In the genomic region with DNA sequence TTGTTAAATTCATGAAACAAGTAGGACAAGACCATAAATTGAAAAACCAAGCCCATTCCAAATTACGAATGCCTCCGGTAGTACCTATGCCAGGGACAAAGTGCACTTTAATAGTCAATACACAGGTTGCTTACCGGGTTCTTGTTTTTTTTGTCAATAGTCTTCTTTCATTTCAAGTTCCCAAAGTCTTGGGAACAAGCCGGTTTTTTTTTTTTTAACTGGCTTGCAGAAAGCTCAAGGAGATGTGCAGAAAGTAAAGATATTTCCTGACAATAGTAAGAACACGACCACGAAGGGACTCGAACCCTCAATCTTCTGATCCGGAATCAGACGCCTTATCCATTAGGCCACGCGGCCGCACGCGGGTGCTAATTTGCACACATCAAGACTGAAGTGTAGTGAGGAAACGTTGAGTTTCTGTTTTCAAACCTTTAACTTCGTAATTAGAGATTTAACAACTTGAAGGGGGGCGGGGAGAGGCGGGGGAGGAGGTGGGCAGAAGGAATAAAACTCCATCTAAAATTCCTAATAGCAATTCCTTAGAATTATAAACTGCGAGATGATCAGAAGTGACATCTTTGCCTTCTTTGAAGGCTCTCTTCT, we compare ENCODE assay signal across 10 cellular contexts.
DNase-seq lines count a peak whose midpoint lies in the region; ATAC-seq, FAIRE-seq and TF ChIP-seq lines count a peak whose summit lies in the region.
"Had no signal": no experiment of that assay in that cellular context is flagged by ENCODE, and none has a peak within 500 bp of the region (broad histone marks: within the 10 kb centered on the region; RNA-seq: fewer than 3 reads in every experiment).

No MANE protein-coding gene starts in this region.

- POLR2A ChIA-PET in H1 (lab: Charles Lee; ENCODE audit: partially characterized antibody) = interaction anchor here (0.5 to 1.5 kb wide), 6 partner anchors 15 to 804 kb away, joined by 3 to 8 read pairs (median 3); no protein-coding TSS in a partner anchor

- H2AFZ ChIP-seq in H1 (ENCODE audit: low read length) = 0 out of 2 replicates have a peak overlapping the region, but pooled peaks have one; percentile 14

- no peak for TF ChIP-seq CTCF in H1 (IDR thresholded peaks at IDR 0.05; ENCODE audit: control extremely low read depth in 1 of 3, insufficient read depth in 1 of 3, low read depth in 1 of 3, low read length in 3 of 3)
- TF ChIP-seq CTCF in upper lobe of left lung (IDR thresholded peaks at IDR 0.05) = no peak

- H3K27ac Mint-ChIP-seq in activated T-cell treated with anti-CD3 and anti-CD28 coated beads, Interleukin-2, amount 50 U/mL, for 24 hours = peak overlapping the region; percentile 85
- H3K27ac Mint-ChIP-seq in activated naive CD4-positive, alpha-beta T cell treated with anti-CD3 and anti-CD28 coated beads, Interleukin-2, amount 10 ng/mL, durations not matched to agents 7 days and 5 days = no peak overlapping the region

- H3K18ac ChIP-seq in H1 (ENCODE audit: extremely low read depth, low read length) = no peak overlapping the region

- no peak overlapping the region for H3K14ac ChIP-seq in H1 (ENCODE audit: insufficient read length)

- TF ChIP-seq POLR2A in H1 (IDR thresholded peaks at IDR 0.05; ENCODE audit: control extremely low read depth in 1 of 2, low read depth in 2 of 2, low read length in 2 of 2) = no peak
- no peak for TF ChIP-seq POLR2A in upper lobe of left lung (IDR thresholded peaks at IDR 0.05)

- no peak overlapping the region for H4K91ac ChIP-seq in H1 (replicated peaks; ENCODE audit: insufficient read length, low read length)

- no peak for ATAC-seq in activated T-cell treated with anti-CD3 and anti-CD28 coated beads, Interleukin-2, amount 50 U/mL, for 4 hours
- ATAC-seq in HG02588 (IDR thresholded peaks at IDR 0.05; ENCODE audit: unreplicated experiment) = no peak
- ATAC-seq in upper lobe of left lung (ENCODE audit: low FRiP score in 2 of 2) = no peak
- ATAC-seq: esophagus mucosa had no signal

- H3K9ac ChIP-seq in H1 (replicated peaks in 1 of 4; ENCODE audit: extremely low read depth in 1 of 4, low read depth in 3 of 4, low read length in 3 of 4) = no peak overlapping the region

- H3K9me3 ChIP-seq in H1 (ENCODE audit: insufficient read depth in 2 of 2, low read depth in 1 of 2, low read length in 1 of 2) = no peaks in the 10 kb centered on the region
- peaks cover 0 to 6% (median 0%) of the 10 kb centered on the region in 4 donors for H3K9me3 ChIP-seq in upper lobe of left lung

- TF ChIP-seq EP300 in H1 (IDR thresholded peaks at IDR 0.05; ENCODE audit: borderline replicate concordance in 1 of 2, low read depth in 2 of 2, low read length in 2 of 2) (no peak; a peak in 1 of 3 replicates), upper lobe of left lung (IDR thresholded peaks at IDR 0.05) (no peak)

- no peaks in the 10 kb centered on the region for H3K36me3 Mint-ChIP-seq in activated T-cell treated with anti-CD3 and anti-CD28 coated beads, Interleukin-2, amount 50 U/mL, for 24 hours (ENCODE audit: low read depth)
- peaks cover 2% of the 10 kb centered on the region for H3K36me3 Mint-ChIP-seq in activated T-cell treated with anti-CD3 and anti-CD28 coated beads, Interleukin-2, amount 50 U/mL, for 4 hours (ENCODE audit: insufficient read depth)
- peaks cover 12% of the 10 kb centered on the region for H3K36me3 Mint-ChIP-seq in activated naive CD4-positive, alpha-beta T cell treated with anti-CD3 and anti-CD28 coated beads, Interleukin-2, amount 10 ng/mL, durations not matched to agents 7 days and 5 days

- no peak overlapping the region for H3K23ac ChIP-seq in H1 (ENCODE audit: insufficient read length)

- peak overlapping the region; percentile 81 to 82 for H3K4me2 ChIP-seq in H1 (ENCODE audit: insufficient read depth in 1 of 2, low read depth in 2 of 2, low read length in 2 of 2)

- peaks cover 1 to 38% (median 26%) of the 10 kb centered on the region in 4 experiments for H3K27me3 ChIP-seq in H1 (replicated peaks in 1 of 4; ENCODE audit: control insufficient read depth in 3 of 4, extremely low read depth in 1 of 4, insufficient read depth in 3 of 4, low read length in 3 of 4)
- H3K27me3 ChIP-seq in upper lobe of left lung = peaks cover 0 to 27% (median 3%) of the 10 kb centered on the region in 4 donors

- TF ChIP-seq RAD21 in H1 (IDR thresholded peaks at IDR 0.05 in 1 of 2, conservative IDR thresholded peaks at IDR 0.05 in 1 of 2; ENCODE audit: low read depth in 2 of 2, low read length in 2 of 2) = no peak

- peaks cover 16% of the 10 kb centered on the region for H3K23me2 ChIP-seq in H1 (ENCODE audit: low read depth, low read length)

- no peak overlapping the region for H2BK120ac ChIP-seq in H1 (replicated peaks; ENCODE audit: low read depth, low read length)

- H3K4me1 ChIP-seq in H1 (replicated peaks in 1 of 4; ENCODE audit: control insufficient read depth in 3 of 4, insufficient read depth in 4 of 4, low read length in 3 of 4) (peaks cover 0 to 3% (median 2%) of the 10 kb centered on the region in 4 experiments; a peak in 2 of 7 replicates), upper lobe of left lung (no peaks in the 10 kb centered on the region)

- no peak overlapping the region for H3K4ac ChIP-seq in H1 (replicated peaks; ENCODE audit: insufficient read length, low read depth, low read length)

- H3K4me3 ChIP-seq in H1 (ENCODE audit: extremely low read depth in 1 of 4, insufficient read depth in 2 of 4, low read depth in 3 of 4, low read length in 4 of 4) (peak overlapping the region; percentile 35 to 92 (median 65)), upper lobe of left lung (no peak overlapping the region)

- no peaks in the 10 kb centered on the region for H3K79me1 ChIP-seq in H1 (ENCODE audit: low read depth, low read length)

- H3K9me3 Mint-ChIP-seq in activated T-cell treated with anti-CD3 and anti-CD28 coated beads, Interleukin-2, amount 50 U/mL, for 24 hours = peaks cover 10% of the 10 kb centered on the region
- H3K9me3 Mint-ChIP-seq in activated T-cell treated with anti-CD3 and anti-CD28 coated beads, Interleukin-2, amount 50 U/mL, for 4 hours = peaks cover 12% of the 10 kb centered on the region
- H3K9me3 Mint-ChIP-seq in activated naive CD4-positive, alpha-beta T cell treated with anti-CD3 and anti-CD28 coated beads, Interleukin-2, amount 10 ng/mL, durations not matched to agents 7 days and 5 days = peaks cover 7% of the 10 kb centered on the region

- H3K36me3 ChIP-seq in H1 (ENCODE audit: control insufficient read depth in 2 of 4, insufficient read depth in 4 of 4, low read length in 3 of 4) (no peaks in the 10 kb centered on the region), upper lobe of left lung (no peaks in the 10 kb centered on the region)

- no peak overlapping the region for H4K5ac ChIP-seq in H1 (ENCODE audit: insufficient read length, low read depth, low read length)

- peak; percentile 52 for FAIRE-seq in H1 (lab: Jason Lieb, UNC)

- no peak overlapping the region for H2BK12ac ChIP-seq in H1 (ENCODE audit: low read depth, low read length)

- CTCF ChIA-PET in H1 (lab: Charles Lee; ENCODE audit: partially characterized antibody) = interaction anchor here (0.7 to 1.9 kb wide), 6 partner anchors 8 to 154 kb away, joined by 3 to 6 read pairs (median 4); no protein-coding TSS in a partner anchor
- CTCF ChIA-PET in activated naive CD4-positive, alpha-beta T cell treated with anti-CD3 and anti-CD28 coated beads, Interleukin-2, amount 10 ng/mL, durations not matched to agents 7 days and 5 days (lab: Charles Lee) = no interaction called here

- H2BK5ac ChIP-seq in H1 (ENCODE audit: low read depth, low read length) = no peak overlapping the region

- H3K79me2 ChIP-seq in H1 (ENCODE audit: control insufficient read depth in 1 of 2, insufficient read depth in 2 of 2, low read length in 2 of 2) = no peaks in the 10 kb centered on the region

- H3K56ac ChIP-seq in H1 (replicated peaks; ENCODE audit: insufficient read length, low read depth, low read length) = no peak overlapping the region

- no peak overlapping the region for H2BK20ac ChIP-seq in H1 (ENCODE audit: low read length)

- H3K4me3 Mint-ChIP-seq in activated T-cell treated with anti-CD3 and anti-CD28 coated beads, Interleukin-2, amount 50 U/mL, for 24 hours = no peak overlapping the region
- H3K4me3 Mint-ChIP-seq in activated T-cell treated with anti-CD3 and anti-CD28 coated beads, Interleukin-2, amount 50 U/mL, for 4 hours = no peak overlapping the region
- no peak overlapping the region for H3K4me3 Mint-ChIP-seq in activated naive CD4-positive, alpha-beta T cell treated with anti-CD3 and anti-CD28 coated beads, Interleukin-2, amount 10 ng/mL, durations not matched to agents 7 days and 5 days

- peak; percentile 48 for DNase-seq in activated T-cell treated with anti-CD3 and anti-CD28 coated beads, Interleukin-2, amount 50 U/mL, for 24 hours
- no peak for DNase-seq in activated T-cell treated with anti-CD3 and anti-CD28 coated beads, Interleukin-2, amount 50 U/mL, for 4 hours
- DNase-seq in NCI-H69 (lab: John Stamatoyannopoulos, UW) (peak; percentile 77), H1 (ENCODE audit: low read depth in 1 of 2, low spot score in 2 of 2) (peak; percentile 75 to 95), upper lobe of left lung (no peak)
- peak; percentile 75 for DNase-seq in stimulated activated CD8-positive, alpha-beta memory T cell treated with anti-CD3 and anti-CD28 coated beads, Interleukin-4, amount 100 ng/mL, for 48 hours
- no peak for DNase-seq in activated naive CD4-positive, alpha-beta T cell treated with anti-CD3 and anti-CD28 coated beads, Interleukin-2, amount 10 ng/mL, durations not matched to agents 7 days and 5 days
- DNase-seq: DMS153 had no signal

- no peaks in the 10 kb centered on the region for H3K4me1 Mint-ChIP-seq in activated T-cell treated with anti-CD3 and anti-CD28 coated beads, Interleukin-2, amount 50 U/mL, for 24 hours (ENCODE audit: low read depth)
- H3K4me1 Mint-ChIP-seq in activated T-cell treated with anti-CD3 and anti-CD28 coated beads, Interleukin-2, amount 50 U/mL, for 4 hours (ENCODE audit: low read depth) = no peaks in the 10 kb centered on the region
- H3K4me1 Mint-ChIP-seq in activated naive CD4-positive, alpha-beta T cell treated with anti-CD3 and anti-CD28 coated beads, Interleukin-2, amount 10 ng/mL, durations not matched to agents 7 days and 5 days = peaks cover 3% of the 10 kb centered on the region

- no peak overlapping the region for H2AK5ac ChIP-seq in H1 (ENCODE audit: low read depth, low read length)

- H4K8ac ChIP-seq in H1 (ENCODE audit: extremely low read depth, insufficient read depth, low read length) = no peak overlapping the region

- H3K27me3 Mint-ChIP-seq in activated T-cell treated with anti-CD3 and anti-CD28 coated beads, Interleukin-2, amount 50 U/mL, for 24 hours = peaks cover 70% of the 10 kb centered on the region
- H3K27me3 Mint-ChIP-seq in activated T-cell treated with anti-CD3 and anti-CD28 coated beads, Interleukin-2, amount 50 U/mL, for 4 hours (ENCODE audit: low read depth) = peaks cover 65% of the 10 kb centered on the region
- H3K27me3 Mint-ChIP-seq in activated naive CD4-positive, alpha-beta T cell treated with anti-CD3 and anti-CD28 coated beads, Interleukin-2, amount 10 ng/mL, durations not matched to agents 7 days and 5 days = peaks cover 72% of the 10 kb centered on the region

- no peaks in the 10 kb centered on the region for H4K20me1 ChIP-seq in H1 (replicated peaks in 1 of 2; ENCODE audit: control insufficient read depth in 1 of 2, insufficient read depth in 2 of 2, low read length in 2 of 2)

- H3K27ac ChIP-seq in H1 (ENCODE audit: low read depth, low read length) (no peak overlapping the region), upper lobe of left lung (no peak overlapping the region)

- WGBS in H1 (ENCODE audit: extremely low coverage in 1 of 2, insufficient coverage in 1 of 2, insufficient read length in 1 of 2, insufficient replicate concordance in 2 of 2, low coverage in 1 of 2, low lambda C conversion rate in 2 of 2, missing lambda C conversion rate in 1 of 2), 2 experiments = 5% methylated on average over 17 of the region's 19 CpGs; no CpG with 5 or more reads in 1 of the 2 experiments
- WGBS in upper lobe of left lung, 2 donors = 3 to 6% methylated on average over 19 of the region's 19 CpGs

- no peak overlapping the region for H2BK15ac ChIP-seq in H1 (ENCODE audit: low read length)

Comparison
In these comparisons a context has a peak if more than half of its experiments do, and no peak if none do; other contexts are left out.
1. DNase-seq: peak in activated T-cell treated with anti-CD3 and anti-CD28 coated beads, Interleukin-2, amount 50 U/mL, for 24 hours (single experiment), NCI-H69 (single experiment), H1 (2 of 2) and stimulated activated CD8-positive, alpha-beta memory T cell treated with anti-CD3 and anti-CD28 coated beads, Interleukin-4, amount 100 ng/mL, for 48 hours (single experiment); none in activated T-cell treated with anti-CD3 and anti-CD28 coated beads, Interleukin-2, amount 50 U/mL, for 4 hours (single experiment), activated naive CD4-positive, alpha-beta T cell treated with anti-CD3 and anti-CD28 coated beads, Interleukin-2, amount 10 ng/mL, durations not matched to agents 7 days and 5 days (single experiment) and upper lobe of left lung (0 of 2).
2. H3K4me3 ChIP-seq: peak in H1 (4 of 4); none in upper lobe of left lung (0 of 4).